ENCODE assay signal across 8 cellular contexts in the genomic region with DNA sequence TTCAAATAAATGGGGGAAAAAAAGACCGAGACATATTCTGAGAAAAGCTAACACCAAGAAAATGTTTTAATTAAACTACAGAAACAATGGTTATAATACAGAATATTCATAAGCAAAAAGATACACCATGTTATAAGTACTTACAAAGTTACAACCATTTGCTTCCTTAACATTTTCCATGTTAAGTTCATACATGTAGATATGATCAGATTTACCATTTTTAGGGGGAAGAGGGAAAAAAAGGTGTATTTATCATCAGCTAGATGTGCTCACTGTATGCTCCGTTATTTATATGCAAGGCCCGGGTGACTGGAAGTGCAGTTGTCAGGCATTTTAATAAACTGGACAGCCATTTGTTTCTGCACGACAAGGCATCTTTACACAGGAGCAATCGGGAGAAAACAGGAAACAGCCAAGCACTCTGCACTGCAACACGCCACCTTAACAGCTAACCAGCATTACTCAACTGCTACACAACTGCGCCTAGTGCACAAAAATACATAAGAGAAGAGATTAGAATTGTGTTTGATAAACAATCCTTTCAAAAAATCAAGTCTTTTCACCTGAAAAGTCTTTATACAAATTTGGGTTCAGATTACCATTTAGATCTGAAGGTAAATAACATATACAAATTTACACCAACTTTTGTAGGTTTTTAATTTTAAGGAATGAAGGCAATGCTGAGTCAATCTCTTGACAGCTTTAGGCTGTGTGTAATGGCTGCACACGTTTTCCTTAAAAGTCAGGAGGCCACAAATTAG. TPM values are rescaled to one million over a fixed set of nuclear protein-coding genes. Genes with fewer than 3 reads are reported as not detected.
DNase-seq lines count a peak whose midpoint lies in the region; ATAC-seq lines count a peak whose summit lies in the region.

No MANE protein-coding gene starts in this region.

- intact Hi-C loops in aorta (cut with DNase I): no loop called here

- no peak for ATAC-seq in aorta (ENCODE audit: low FRiP score)
- ATAC-seq in GM19023 (IDR thresholded peaks at IDR 0.05; ENCODE audit: unreplicated experiment): no peak

- H3K27ac ChIP-seq in KOPT-K1 (ENCODE audit: low read depth, low read length, poor library complexity, severe bottlenecking): peak overlapping the region; percentile 97
- no peak overlapping the region for H3K27ac ChIP-seq in mesodermal cell (ENCODE audit: low read depth, low read length, severe bottlenecking)
- peak overlapping the region in 1 of 2 donors; percentile 53 for H3K27ac ChIP-seq in aorta (ENCODE audit: low read depth in 1 of 2, low read length in 2 of 2)

- H3K4me3 ChIP-seq in adipocyte (ENCODE audit: low read length): peak overlapping the region; percentile 99
- peak overlapping the region; percentile 89 for H3K4me3 ChIP-seq in mesodermal cell (ENCODE audit: extremely low read depth, insufficient read depth, low read length, poor library complexity, severe bottlenecking)
- no peak overlapping the region for H3K4me3 ChIP-seq in aorta (ENCODE audit: low read length in 2 of 2)

- H3K4me1 ChIP-seq in adipocyte (ENCODE audit: control insufficient read depth, insufficient read depth, low read length): peaks cover 47% of the 10 kb centered on the region
- peaks cover 11% of the 10 kb centered on the region for H3K4me1 ChIP-seq in mesodermal cell (ENCODE audit: control insufficient read depth, insufficient read depth, low read length, poor library complexity, severe bottlenecking)
- H3K4me1 ChIP-seq in aorta (ENCODE audit: control insufficient read depth in 1 of 2, insufficient read depth in 2 of 2, low read length in 2 of 2): peaks cover 0 to 3% of the 10 kb centered on the region in 2 donors

- DNase-seq in CD1c-positive myeloid dendritic cell (ENCODE audit: extremely low spot score): peak; percentile 54
- DNase-seq in adipocyte (ENCODE audit: low read depth): peak; percentile 45
- DNase-seq in aorta: no peak
- DNase-seq in NCI-H2107 treated with DMSO at 0.1 percent for 48 hours (lab: John Stamatoyannopoulos, UW; ENCODE audit: unreplicated experiment): no peak
- no peak for DNase-seq in cerebellar cortex (ENCODE audit: low spot score)

- no peaks in the 10 kb centered on the region for H3K9me3 ChIP-seq in KOPT-K1 (ENCODE audit: insufficient read depth, low read length, poor library complexity, severe bottlenecking)
- H3K9me3 ChIP-seq in adipocyte (ENCODE audit: control insufficient read depth, low read length): no peaks in the 10 kb centered on the region
- no peaks in the 10 kb centered on the region for H3K9me3 ChIP-seq in mesodermal cell (ENCODE audit: control insufficient read depth, low read length)
- no peaks in the 10 kb centered on the region for H3K9me3 ChIP-seq in aorta (ENCODE audit: control insufficient read depth, low read length)

- WGBS in mesodermal cell (ENCODE audit: insufficient coverage in 2 of 2), 2 experiments: 66 to 82% methylated on average over 3 to 4 of the region's 8 CpGs
- whole genome bisulfite sequencing in aorta, 2 donors: 20 to 26% methylated on average over 8 of the region's 8 CpGs

- peak overlapping the region; percentile 99 for H3K9ac ChIP-seq in adipocyte (ENCODE audit: low read length)

- H3K36me3 ChIP-seq in KOPT-K1 (ENCODE audit: insufficient read depth, low read length) (peaks cover 74% of the 10 kb centered on the region), adipocyte (ENCODE audit: control insufficient read depth, insufficient read depth, low read length, severe bottlenecking) (peaks cover 51% of the 10 kb centered on the region), mesodermal cell (ENCODE audit: control insufficient read depth, insufficient read depth, low read length) (peaks cover 63% of the 10 kb centered on the region), aorta (ENCODE audit: control insufficient read depth in 1 of 2, insufficient read depth in 2 of 2, low read length in 1 of 2) (peaks cover 3 to 4% of the 10 kb centered on the region in 2 donors)

- H3K27me3 ChIP-seq in adipocyte (replicated peaks; ENCODE audit: control insufficient read depth, insufficient read depth, low read length): no peaks in the 10 kb centered on the region
- peaks cover 0 to 2% of the 10 kb centered on the region in 2 donors for H3K27me3 ChIP-seq in aorta (ENCODE audit: control insufficient read depth in 1 of 2, insufficient read depth in 2 of 2, low read length in 1 of 2)

RNA-seq across cellular contexts. Expression of gene SRSF2, which starts 2.9 kb away (rescaled TPM):
- 140 TPM for polyA plus RNA-seq in mesodermal cell (2013, experiment 1 of 2)
- polyA plus RNA-seq in mesodermal cell (2013, experiment 2 of 2): 142 TPM
- 100 to 1,000 TPM; 133 to 134 TPM for total RNA-seq in aorta
- polyA plus RNA-seq in aorta: 100 to 1,000 TPM in 1 of 2 donors, 10 to 100 TPM in 1; 64.4 to 152 TPM

RNA-seq across cellular contexts. Expression of gene MFSD11, which starts 3.7 kb away (rescaled TPM):
- polyA plus RNA-seq in mesodermal cell (2013, experiment 1 of 2): 21.6 TPM
- 25.1 TPM for polyA plus RNA-seq in mesodermal cell (2013, experiment 2 of 2)
- total RNA-seq in aorta: 10 to 100 TPM; 24.5 to 38.2 TPM
- 10 to 100 TPM in 1 of 2 donors, 1 to 10 TPM in 1; 6.8 to 19.9 TPM for polyA plus RNA-seq in aorta

RNA-seq across cellular contexts. Expression of gene METTL23, which starts 7.6 kb away (rescaled TPM):
- polyA plus RNA-seq in mesodermal cell (2013, experiment 1 of 2): 33.0 TPM
- 28.1 TPM for polyA plus RNA-seq in mesodermal cell (2013, experiment 2 of 2)
- total RNA-seq in aorta: 10 to 100 TPM; 26.8 to 27.9 TPM
- polyA plus RNA-seq in aorta: 10 to 100 TPM; 28.5 to 37.5 TPM

RNA-seq across cellular contexts. Expression of gene JMJD6, which starts 7.9 kb away (rescaled TPM):
- polyA plus RNA-seq in mesodermal cell (2013, experiment 1 of 2): 26.7 TPM
- 19.3 TPM for polyA plus RNA-seq in mesodermal cell (2013, experiment 2 of 2)
- total RNA-seq in aorta: 10 to 100 TPM; 36.5 to 55.4 TPM
- polyA plus RNA-seq in aorta: 10 to 100 TPM; 29.3 to 82.5 TPM

RNA-seq across cellular contexts. Expression of gene MXRA7, which starts 23.5 kb away (rescaled TPM):
- polyA plus RNA-seq in mesodermal cell (2013, experiment 1 of 2): 84.9 TPM
- polyA plus RNA-seq in mesodermal cell (2013, experiment 2 of 2): 83.0 TPM
- total RNA-seq in aorta: 100 to 1,000 TPM; 256 to 262 TPM
- polyA plus RNA-seq in aorta: 100 to 1,000 TPM; 357 to 465 TPM

Comparison
In these comparisons a context has a peak if more than half of its experiments do, and no peak if none do; other contexts are left out.
1. DNase-seq: peak in CD1c-positive myeloid dendritic cell (single experiment) and adipocyte (single experiment); none in aorta (0 of 2), NCI-H2107 treated with DMSO at 0.1 percent for 48 hours (single experiment) and cerebellar cortex (single experiment).
2. H3K4me3 ChIP-seq: peak in adipocyte (single experiment) and mesodermal cell (single experiment); none in aorta (0 of 2).